24 cellular contexts compared by ENCODE assay signal in genomic region chr22:23801238-23801821, GRCh38. TPM values are rescaled to one million over a fixed set of nuclear protein-coding genes. Genes with fewer than 3 reads are reported as not detected.
DNase-seq lines count a peak whose midpoint lies in the region; ATAC-seq and TF ChIP-seq lines count a peak whose summit lies in the region.
"Had no signal": no experiment of that assay in that cellular context is flagged by ENCODE, and none has a peak within 500 bp of the region (broad histone marks: within the 10 kb centered on the region; RNA-seq: fewer than 3 reads in every experiment).

No MANE protein-coding gene starts in this region.

- no peaks in the 10 kb centered on the region for H3K9me3 ChIP-seq in OCI-LY3 (ENCODE audit: insufficient read depth, low read length)
- H3K9me3 ChIP-seq: right atrium auricular region, SJSA1, stomach had no signal

- no peaks in the 10 kb centered on the region for H3K27me3 ChIP-seq in OCI-LY3 (ENCODE audit: low read depth, low read length)
- H3K27me3 ChIP-seq: foreskin keratinocyte, right atrium auricular region, SJSA1, stomach had no signal

- H3K4me1 Mint-ChIP-seq in Calu3 (ENCODE audit: low read depth, unreplicated experiment) (no peaks in the 10 kb centered on the region), memory B cell (peaks cover 65% of the 10 kb centered on the region)

- peak overlapping the region; percentile 70 for H3K4me2 ChIP-seq in OCI-LY3 (ENCODE audit: low read length)
- H3K4me2 ChIP-seq: PC-9 had no signal

- CTCF ChIA-PET in Calu3 (lab: Charles Lee), result no interaction called here

- H3K36me3 ChIP-seq in OCI-LY3 (replicated peaks; ENCODE audit: low read depth, low read length), result peaks cover 73% of the 10 kb centered on the region

- H3K4me3 ChIP-seq in OCI-LY3 (ENCODE audit: low read length), result peak overlapping the region; percentile 3; the same call in 1 of the 2 replicates
- H3K4me3 ChIP-seq: PC-9, right atrium auricular region, SJSA1, stomach had no signal

- ATAC-seq in GM21529 (IDR thresholded peaks at IDR 0.05; ENCODE audit: unreplicated experiment) (peak; percentile 10), memory B cell (ENCODE audit: low read depth) (peak; percentile 3), GM21576 (IDR thresholded peaks at IDR 0.05; ENCODE audit: unreplicated experiment) (no peak)
- ATAC-seq: foreskin keratinocyte, left cardiac atrium had no signal

- H3K79me2 ChIP-seq in OCI-LY3 (ENCODE audit: low read length), result peaks cover 8% of the 10 kb centered on the region

- H3K27ac ChIP-seq in OCI-LY3 (ENCODE audit: low read length), result peak overlapping the region; percentile 95
- H3K27ac ChIP-seq: foreskin keratinocyte, PC-9, right atrium auricular region, SJSA1, stomach had no signal

- no peaks in the 10 kb centered on the region for H4K20me1 ChIP-seq in OCI-LY3 (ENCODE audit: insufficient read depth, low read length)

- H3K9ac ChIP-seq in OCI-LY3 (ENCODE audit: low read length), result peak overlapping the region; percentile 56; the same call in 1 of the 2 replicates

- H3K4me1 ChIP-seq in OCI-LY3 (ENCODE audit: low read length), result peaks cover 69% of the 10 kb centered on the region
- H3K4me1 ChIP-seq: foreskin keratinocyte, right atrium auricular region, SJSA1, stomach had no signal

- BruUV-seq in Calu3 (replicated peaks; lab: Mats Ljungman, UMichigan), result no TSS peak

- no peak for TF ChIP-seq CTCF in Calu3 (IDR thresholded peaks at IDR 0.05; ENCODE audit: unreplicated experiment)
- TF ChIP-seq CTCF in OCI-LY3 (IDR thresholded peaks at IDR 0.05; ENCODE audit: low read depth, low read length), result no peak
- no peak for TF ChIP-seq CTCF in GM13976 (IDR thresholded peaks at IDR 0.05; ENCODE audit: borderline replicate concordance, control extremely low read depth, extremely low read depth, insufficient read depth, missing control alignments)

- intact Hi-C loops in Calu3 (cut with micrococcal nuclease; ENCODE audit: unreplicated experiment), result no loop called here

- DNase-seq in Calu3 (no peak), memory B cell (ENCODE audit: low spot score in 2 of 2) (no peak), GM13976 (ENCODE audit: low spot score) (no peak), KG1 (lab: John Stamatoyannopoulos, UW) (no peak), DMS153 treated with DMSO at 0.1 percent for 48 hours (lab: John Stamatoyannopoulos, UW; ENCODE audit: unreplicated experiment) (no peak)
- DNase-seq: activated CD4-positive, CD25-positive, alpha-beta regulatory T cell treated with anti-CD3 and anti-CD28 coated beads, Interleukin-2, amount 50 U/mL, for 72 hours; activated gamma-delta T cell; anterior cingulate cortex; foreskin keratinocyte; left cardiac atrium; NCI-H2081 treated with DMSO at 0.1 percent for 48 hours; NCI-H526 treated with DMSO at 0.1 percent for 48 hours; nucleus accumbens; PC-9; stimulated activated CD4-positive, alpha-beta T cell treated with anti-CD3 and anti-CD28 coated beads, Interleukin-15, amount 100 ng/mL, for 24 hours; stomach had no signal

- H3K4me3 Mint-ChIP-seq in Calu3 (ENCODE audit: low read depth, unreplicated experiment) (no peak overlapping the region), memory B cell (peak overlapping the region; percentile 97)

- no peaks in the 10 kb centered on the region for H3K9me3 Mint-ChIP-seq in Calu3 (ENCODE audit: low read depth, unreplicated experiment)
- H3K9me3 Mint-ChIP-seq in memory B cell, result no peaks in the 10 kb centered on the region

- H2AFZ ChIP-seq in OCI-LY3 (ENCODE audit: low read depth, low read length), result no peak overlapping the region
- H2AFZ ChIP-seq: PC-9 had no signal

- H3K36me3 Mint-ChIP-seq in Calu3 (ENCODE audit: insufficient read depth, unreplicated experiment) (peaks cover 63% of the 10 kb centered on the region), memory B cell (peaks cover 31% of the 10 kb centered on the region)

- in situ Hi-C loops in GM13976 (cut with MboI; ENCODE audit: low sequenced_read_pairs, unreplicated experiment), result no loop called here

- H3K27me3 Mint-ChIP-seq in Calu3 (ENCODE audit: unreplicated experiment), result no peaks in the 10 kb centered on the region
- no peaks in the 10 kb centered on the region for H3K27me3 Mint-ChIP-seq in memory B cell

- H3K27ac Mint-ChIP-seq in Calu3 (ENCODE audit: unreplicated experiment), result peak overlapping the region; percentile 33
- H3K27ac Mint-ChIP-seq in memory B cell, result peak overlapping the region; percentile 95

RNA-seq across cellular contexts. Expression of gene SMARCB1, which starts 14.6 kb away (rescaled TPM):
- 88.2 and 88.8 TPM in 2 replicates for total RNA-seq in Calu3 (2022)

RNA-seq across cellular contexts. Expression of gene MMP11, which starts 28.7 kb away (rescaled TPM):
- 2.0 and 3.4 TPM in 2 replicates for total RNA-seq in Calu3 (2022)

RNA-seq across cellular contexts. Expression of gene CHCHD10, which starts 33.6 kb away (rescaled TPM):
- total RNA-seq in Calu3 (2022), result 155 and 181 TPM in 2 replicates

RNA-seq across cellular contexts. Expression of gene DERL3, which starts 37.5 kb away (rescaled TPM):
- 2.9 and 3.7 TPM in 2 replicates for total RNA-seq in Calu3 (2022)
- total RNA-seq: SJSA1 had no signal

RNA-seq across cellular contexts. Expression of gene C22orf15, which starts 38.5 kb away (rescaled TPM):
- total RNA-seq in Calu3 (2022), result not detected in 2 replicates
- total RNA-seq: cerebellum, Daoy, endothelial cell of umbilical vein, left cardiac atrium, PC-9, right atrium auricular region, SJSA1, stomach had no signal
